Comparison of ENCODE assay signal across 19 cellular contexts in the genomic region with DNA sequence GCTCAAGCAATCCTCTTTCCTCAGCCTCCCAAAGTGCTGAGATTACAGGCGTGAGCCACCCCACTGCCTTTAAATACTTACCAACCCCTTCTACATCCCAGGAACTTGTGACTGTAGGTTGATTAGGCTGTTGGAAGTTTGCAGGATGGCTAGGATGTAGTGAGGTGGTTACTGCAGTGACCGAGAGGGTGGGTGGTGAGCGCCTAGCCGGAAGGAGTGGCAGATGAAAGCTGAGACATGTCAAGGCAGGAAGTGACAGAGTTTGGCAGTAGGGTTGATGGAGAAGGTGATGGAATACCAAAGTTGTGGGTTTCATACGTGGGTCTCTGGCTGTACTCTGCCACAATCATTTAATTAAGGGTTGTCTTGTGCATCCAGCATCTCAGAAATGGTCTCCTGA. TPM values are rescaled to one million over a fixed set of nuclear protein-coding genes. Genes with fewer than 3 reads are reported as not detected.
DNase-seq lines count a peak whose midpoint lies in the region; ATAC-seq and TF ChIP-seq lines count a peak whose summit lies in the region.
"Had no signal": no experiment of that assay in that cellular context is flagged by ENCODE, and none has a peak within 500 bp of the region (broad histone marks: within the 10 kb centered on the region; RNA-seq: fewer than 3 reads in every experiment).

No MANE protein-coding gene starts in this region.

- H3K4me3 ChIP-seq in right atrium auricular region (no peak overlapping the region), ascending aorta (no peak overlapping the region), thoracic aorta (no peak overlapping the region)
- H3K4me3 ChIP-seq: GM23338 had no signal

- no peaks in the 10 kb centered on the region for H3K9me3 ChIP-seq in right atrium auricular region
- H3K9me3 ChIP-seq in ascending aorta = no peaks in the 10 kb centered on the region
- H3K9me3 ChIP-seq in thoracic aorta = no peaks in the 10 kb centered on the region

- H3K36me3 ChIP-seq in right atrium auricular region (no peaks in the 10 kb centered on the region), ascending aorta (no peaks in the 10 kb centered on the region), thoracic aorta (no peaks in the 10 kb centered on the region)

- peaks cover 0 to 29% of the 10 kb centered on the region in 2 donors for H3K4me1 ChIP-seq in right atrium auricular region
- H3K4me1 ChIP-seq in ascending aorta = peaks cover 3 to 16% of the 10 kb centered on the region in 2 donors
- H3K4me1 ChIP-seq in thoracic aorta (ENCODE audit: control insufficient read depth in 1 of 2, low read depth in 2 of 2) = peaks cover 8 to 61% of the 10 kb centered on the region in 2 donors

- no peak for DNase-seq in right atrium auricular region (ENCODE audit: low spot score)
- DNase-seq in Right ventricle myocardium inferior (ENCODE audit: missing footprints) = no peak
- peak in 1 of 2 donors; percentile 53 for DNase-seq in ascending aorta (ENCODE audit: low spot score in 2 of 2)
- peak; percentile 51 for DNase-seq in islet precursor cell
- no peak for DNase-seq in thoracic aorta (ENCODE audit: low spot score)
- DNase-seq in NCI-H128 (lab: John Stamatoyannopoulos, UW; ENCODE audit: unreplicated experiment) = no peak
- no peak for DNase-seq in amniotic stem cell (lab: John Stamatoyannopoulos, UW)
- DNase-seq: CD8-positive, alpha-beta memory T cell; GDM1; Kasumi-1; NCI-H1436; NCI-H1930; NCI-H524; NCI-H774; NK-92 treated with Interleukin-12 subunit alpha and Interleukin-12 subunit beta, amount 100 ng/mL, for 24 hours had no signal

- H3K27me3 ChIP-seq in right atrium auricular region = no peaks in the 10 kb centered on the region
- no peaks in the 10 kb centered on the region for H3K27me3 ChIP-seq in ascending aorta
- H3K27me3 ChIP-seq in thoracic aorta (replicated peaks; ENCODE audit: insufficient read depth) = no peaks in the 10 kb centered on the region

- no peak for TF ChIP-seq CTCF in right atrium auricular region (IDR thresholded peaks at IDR 0.05)
- no peak for TF ChIP-seq CTCF in ascending aorta (IDR thresholded peaks at IDR 0.05)
- no peak for TF ChIP-seq CTCF in thoracic aorta (IDR thresholded peaks at IDR 0.05)

- no peak for ATAC-seq in Right ventricle myocardium inferior
- no peak for ATAC-seq in thoracic aorta (ENCODE audit: insufficient number of reproducible peaks, low FRiP score, low read depth)
- ATAC-seq in HG02973 (IDR thresholded peaks at IDR 0.05; ENCODE audit: unreplicated experiment) = no peak

- intact Hi-C loops in Right ventricle myocardium inferior (cut with DNase I) (no loop called here), ascending aorta (cut with DNase I) (no loop called here)

- H3K27ac ChIP-seq in right atrium auricular region (peak overlapping the region; percentile 73 to 85), ascending aorta (peak overlapping the region; percentile 22 to 39), thoracic aorta (peak overlapping the region; percentile 6 to 24)
- H3K27ac ChIP-seq: C4-2B, RWPE1 had no signal

RNA-seq across cellular contexts. Expression of a gene that starts 13.5 kb away (rescaled TPM):
- 10 to 100 TPM; 19.3 to 29.0 TPM for total RNA-seq in right atrium auricular region
- 36.6 TPM for total RNA-seq in Right ventricle myocardium inferior
- total RNA-seq in ascending aorta = 10.4 TPM
- total RNA-seq in thoracic aorta = 10 to 100 TPM; 16.8 to 22.3 TPM

Comparison
In these comparisons a context has a peak if more than half of its experiments do, and no peak if none do; other contexts are left out.
1. H3K27ac ChIP-seq: peak in every context shown above with its lines; median percentile 79 in right atrium auricular region; 30 in ascending aorta; 15 in thoracic aorta.